In the genomic region with DNA sequence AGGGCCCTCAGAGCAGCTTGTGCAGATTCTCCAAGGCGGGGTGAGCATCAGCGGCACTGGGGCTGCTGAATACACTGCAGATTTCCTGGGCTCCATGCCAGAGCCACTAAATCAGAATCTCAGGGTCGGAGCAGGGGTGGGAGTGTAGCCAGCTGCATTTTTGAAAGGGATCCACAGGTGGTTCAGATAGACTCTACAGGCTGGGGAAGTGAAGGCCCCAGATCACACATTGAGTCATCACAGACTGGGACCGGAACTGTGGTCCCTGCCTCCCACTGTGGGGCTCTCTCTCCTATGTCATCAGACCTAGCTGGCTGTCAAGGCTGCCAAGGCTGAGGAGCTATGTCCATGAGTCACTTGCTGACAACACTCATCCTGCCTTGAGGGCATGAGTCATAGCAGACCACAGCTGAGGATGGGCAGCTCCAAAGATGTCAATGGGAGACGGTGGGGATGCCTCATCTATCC, we compare ENCODE assay signal across 8 cellular contexts.
DNase-seq lines count a peak whose midpoint lies in the region; ATAC-seq and TF ChIP-seq lines count a peak whose summit lies in the region.

No MANE protein-coding gene starts in this region.

- TF ChIP-seq CTCF in GM10266 (IDR thresholded peaks at IDR 0.05; ENCODE audit: control insufficient read depth, insufficient read depth, low read depth, missing control alignments), result no peak
- TF ChIP-seq CTCF in fibroblast of mammary gland (conservative IDR thresholded peaks at IDR 0.05; ENCODE audit: control insufficient read depth, insufficient read depth, low read depth, low read length), result no peak

- ATAC-seq in GM21717 (IDR thresholded peaks at IDR 0.05; ENCODE audit: unreplicated experiment), result peak; percentile 99

- peak; percentile 20 for DNase-seq in GM10266 (ENCODE audit: extremely low spot score)
- DNase-seq in HT1080 (ENCODE audit: low read depth), result peak; percentile 98
- DNase-seq in activated CD4-positive, alpha-beta T cell treated with anti-CD3 and anti-CD28 coated beads for 48 hours, result peak; percentile 77
- DNase-seq in fibroblast of mammary gland (ENCODE audit: low read depth), result peak; percentile 99
- peak; percentile 34 to 68 (median 46) for DNase-seq in stimulated activated CD4-positive, alpha-beta T cell treated with anti-CD3 and anti-CD28 coated beads, Interleukin-12 subunit alpha, Interleukin-12 subunit beta, amount 100 ng/mL, for 48 hours (ENCODE audit: low read depth in 2 of 3, low spot score in 1 of 3)
- no peak for DNase-seq in NCI-H2171 (lab: John Stamatoyannopoulos, UW)
- no peak for DNase-seq in NCI-H524 treated with DMSO at 0.1 percent for 48 hours (lab: John Stamatoyannopoulos, UW)

- H3K4me3 ChIP-seq in fibroblast of mammary gland (ENCODE audit: control insufficient read depth, low read depth, low read length), result no peak overlapping the region

Comparison
In these comparisons a context has a peak if more than half of its experiments do, and no peak if none do; other contexts are left out.
1. DNase-seq: peak in GM10266 (single experiment), HT1080 (single experiment), activated CD4-positive, alpha-beta T cell treated with anti-CD3 and anti-CD28 coated beads for 48 hours (single experiment), fibroblast of mammary gland (single experiment) and stimulated activated CD4-positive, alpha-beta T cell treated with anti-CD3 and anti-CD28 coated beads, Interleukin-12 subunit alpha, Interleukin-12 subunit beta, amount 100 ng/mL, for 48 hours (3 of 3); none in NCI-H2171 (single experiment) and NCI-H524 treated with DMSO at 0.1 percent for 48 hours (single experiment).